22 cellular contexts compared by ENCODE assay signal in the genomic region with DNA sequence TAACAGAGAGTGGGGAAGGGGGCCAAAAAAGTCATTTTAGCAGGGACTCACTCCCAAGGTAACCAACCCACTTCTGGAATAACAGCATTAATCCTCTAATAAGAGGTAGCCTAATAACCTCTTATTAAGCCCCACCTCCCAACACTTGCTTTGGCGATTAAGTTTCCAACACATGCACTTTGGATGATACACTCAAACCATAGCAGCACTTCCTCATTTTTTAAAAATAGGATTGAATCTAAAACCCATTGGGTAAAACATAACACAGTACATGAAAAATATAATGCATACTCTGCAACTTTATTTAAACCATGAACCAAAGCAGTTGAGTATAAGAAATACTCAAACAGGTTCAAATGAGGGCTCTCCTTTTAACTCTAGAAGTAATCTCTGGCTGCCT.
"Had no signal": no experiment of that assay in that cellular context is flagged by ENCODE, and none has a peak within 500 bp of the region (broad histone marks: within the 10 kb centered on the region; RNA-seq: fewer than 3 reads in every experiment).

No MANE protein-coding gene starts in this region.

- H3K4me3 Mint-ChIP-seq: activated T-cell treated with anti-CD3 and anti-CD28 coated beads, Interleukin-2, amount 50 U/mL, for 72 hours; immature natural killer cell; naive thymus-derived CD4-positive, alpha-beta T cell; neural progenitor cell; T-helper 2 cell treated with Interferon-gamma antibody and Interleukin-4, amounts not matched to agents 5 μg/mL and 100 μg/mL, for 36 hours; type B pancreatic cell had no signal

- H3K36me3 Mint-ChIP-seq: activated naive CD4-positive, alpha-beta T cell treated with anti-CD3 and anti-CD28 coated beads, Interleukin-2, amount 50 U/mL, for 72 hours; immature natural killer cell; naive thymus-derived CD4-positive, alpha-beta T cell; neural progenitor cell; type B pancreatic cell had no signal

- H3K27me3 ChIP-seq: adrenal gland, esophagus muscularis mucosa, gastroesophageal sphincter, heart right ventricle, neural progenitor cell, right atrium auricular region had no signal

- H3K4me3 ChIP-seq: adrenal gland, esophagus muscularis mucosa, gastroesophageal sphincter, heart right ventricle, neural progenitor cell, prostate gland, right atrium auricular region had no signal

- H3K4me1 ChIP-seq: gastroesophageal sphincter, heart right ventricle, neural progenitor cell, prostate gland, right atrium auricular region had no signal

- H3K27ac Mint-ChIP-seq: activated naive CD4-positive, alpha-beta T cell treated with anti-CD3 and anti-CD28 coated beads, Interleukin-2, amount 50 U/mL, for 72 hours; activated T-cell treated with anti-CD3 and anti-CD28 coated beads, Interleukin-2, amount 50 U/mL, for 72 hours; immature natural killer cell; naive thymus-derived CD4-positive, alpha-beta T cell; neural progenitor cell; T-helper 2 cell treated with Interferon-gamma antibody and Interleukin-4, amounts not matched to agents 5 μg/mL and 100 μg/mL, for 36 hours; type B pancreatic cell had no signal

- H3K36me3 ChIP-seq: adrenal gland, esophagus muscularis mucosa, gastroesophageal sphincter, heart right ventricle, neural progenitor cell, prostate gland, right atrium auricular region had no signal

- H3K27ac ChIP-seq: esophagus muscularis mucosa, gastroesophageal sphincter, heart right ventricle, neural progenitor cell, prostate gland, right atrium auricular region had no signal

- H3K9me3 Mint-ChIP-seq: activated naive CD4-positive, alpha-beta T cell treated with anti-CD3 and anti-CD28 coated beads, Interleukin-2, amount 50 U/mL, for 72 hours; activated T-cell treated with anti-CD3 and anti-CD28 coated beads, Interleukin-2, amount 50 U/mL, for 72 hours; neural progenitor cell; T-helper 2 cell treated with Interferon-gamma antibody and Interleukin-4, amounts not matched to agents 5 μg/mL and 100 μg/mL, for 36 hours; type B pancreatic cell had no signal

- H3K9me3 ChIP-seq: adrenal gland, esophagus muscularis mucosa, gastroesophageal sphincter, heart right ventricle, prostate gland, right atrium auricular region had no signal

- H3K4me1 Mint-ChIP-seq: immature natural killer cell; naive thymus-derived CD4-positive, alpha-beta T cell had no signal

- DNase-seq: activated CD4-positive, alpha-beta T cell treated with anti-CD3 and anti-CD28 coated beads, Interleukin-2, amount 50 U/mL, for 1 hour; activated CD8-positive, alpha-beta memory T cell treated with anti-CD3 and anti-CD28 coated beads for 24 hours; activated CD8-positive, alpha-beta memory T cell treated with anti-CD3 and anti-CD28 coated beads, Interleukin-2, amount 50 U/mL, for 48 hours; activated gamma-delta T cell treated with Interleukin-2 at 50 U/mL for 16 hours; activated T-cell treated with anti-CD3 and anti-CD28 coated beads, Interleukin-2, amount 50 U/mL, for 72 hours; adrenal gland; cerebellar nuclear complex; effector CD4-positive, alpha-beta T cell; heart right ventricle; immature natural killer cell; mesendoderm; naive thymus-derived CD4-positive, alpha-beta T cell; stimulated activated naive CD8-positive, alpha-beta T cell treated with anti-CD3 and anti-CD28 coated beads, Interleukin-15, Interleukin-2, amounts not matched to agents 100 U/mL and 50 U/mL, for 24 hours; substantia nigra had no signal
